ENCODE assay signal across 1 cellular context in the genomic region with DNA sequence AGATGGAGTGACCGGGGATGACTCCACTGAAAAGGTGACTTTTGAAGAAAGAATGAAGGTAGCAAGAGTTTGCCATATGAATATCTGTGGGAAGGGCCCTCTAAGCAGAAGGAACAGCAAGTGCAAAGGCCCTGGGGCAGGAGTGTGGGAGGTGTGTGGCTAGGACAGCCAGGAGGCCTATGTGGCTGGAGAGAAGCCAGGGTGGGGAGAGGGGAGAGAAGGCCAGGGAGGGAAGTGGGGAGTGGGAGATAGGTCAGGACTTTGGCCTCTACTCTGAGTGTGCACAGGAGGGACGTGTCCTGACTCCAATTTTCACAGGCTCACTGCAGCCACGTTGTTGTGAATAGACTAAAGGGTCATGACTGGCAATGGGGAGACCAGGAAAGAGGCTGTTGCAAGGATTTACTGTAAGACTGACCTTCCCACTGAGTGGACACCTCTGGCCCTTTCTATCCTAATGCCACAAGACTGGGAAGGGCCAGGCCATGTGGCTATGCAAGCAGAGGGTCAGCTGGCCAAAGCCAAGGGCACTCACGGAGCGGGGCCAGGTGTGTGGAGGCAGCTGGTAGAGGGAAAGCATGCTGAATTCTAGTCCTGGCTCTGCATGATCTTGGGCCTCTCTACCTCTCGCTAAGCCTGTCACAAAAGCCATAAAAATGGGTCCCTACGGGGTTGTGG.
TF ChIP-seq lines count a peak whose summit lies in the region.

No MANE protein-coding gene starts in this region.

TF ChIP-seq in HepG2, 621 proteins besides CTCF, POLR2A, EP300 and RAD21 (continued from another document):
- TF ChIP-seq, protein P1, sequence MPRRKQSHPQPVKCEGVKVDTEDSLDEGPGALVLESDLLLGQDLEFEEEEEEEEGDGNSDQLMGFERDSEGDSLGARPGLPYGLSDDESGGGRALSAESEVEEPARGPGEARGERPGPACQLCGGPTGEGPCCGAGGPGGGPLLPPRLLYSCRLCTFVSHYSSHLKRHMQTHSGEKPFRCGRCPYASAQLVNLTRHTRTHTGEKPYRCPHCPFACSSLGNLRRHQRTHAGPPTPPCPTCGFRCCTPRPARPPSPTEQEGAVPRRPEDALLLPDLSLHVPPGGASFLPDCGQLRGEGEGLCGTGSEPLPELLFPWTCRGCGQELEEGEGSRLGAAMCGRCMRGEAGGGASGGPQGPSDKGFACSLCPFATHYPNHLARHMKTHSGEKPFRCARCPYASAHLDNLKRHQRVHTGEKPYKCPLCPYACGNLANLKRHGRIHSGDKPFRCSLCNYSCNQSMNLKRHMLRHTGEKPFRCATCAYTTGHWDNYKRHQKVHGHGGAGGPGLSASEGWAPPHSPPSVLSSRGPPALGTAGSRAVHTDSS (CRISPR knock-in tag; conservative IDR thresholded peaks at IDR 0.05), result no peak
- TF ChIP-seq ZNF484 (CRISPR knock-in tag; IDR thresholded peaks at IDR 0.05; ENCODE audit: borderline replicate concordance, low read depth), result no peak
- no peak for TF ChIP-seq EEA1 (CRISPR knock-in tag; IDR thresholded peaks at IDR 0.05; ENCODE audit: borderline replicate concordance)
- no peak for TF ChIP-seq ZNF343 (CRISPR knock-in tag; IDR thresholded peaks at IDR 0.05)
- no peak for TF ChIP-seq PCBP2 (optimal IDR thresholded peaks at IDR 0.05; ENCODE audit: low read depth, low read length, poor library complexity, severe bottlenecking)
- no peak for TF ChIP-seq ZNF577 (CRISPR knock-in tag; IDR thresholded peaks at IDR 0.05; ENCODE audit: borderline replicate concordance, low read depth)
- no peak for TF ChIP-seq FOXM1 (CRISPR knock-in tag; IDR thresholded peaks at IDR 0.05)
- no peak for TF ChIP-seq SIX1 (CRISPR knock-in tag; IDR thresholded peaks at IDR 0.05; ENCODE audit: borderline replicate concordance)
- TF ChIP-seq ZNF776 (CRISPR knock-in tag; IDR thresholded peaks at IDR 0.05), result no peak
- TF ChIP-seq SOX5 (CRISPR knock-in tag; IDR thresholded peaks at IDR 0.05; ENCODE audit: borderline replicate concordance), result no peak
- TF ChIP-seq RBFOX2 (IDR thresholded peaks at IDR 0.05; ENCODE audit: low read depth, low read length), result no peak
- no peak for TF ChIP-seq AGO2 (optimal IDR thresholded peaks at IDR 0.05; ENCODE audit: low read depth, low read length)
- TF ChIP-seq SMARCE1 (IDR thresholded peaks at IDR 0.05; ENCODE audit: borderline replicate concordance), result no peak
- TF ChIP-seq ZFYVE20 (CRISPR knock-in tag; IDR thresholded peaks at IDR 0.05; ENCODE audit: borderline replicate concordance, low read depth), result no peak
- TF ChIP-seq, protein P2, sequence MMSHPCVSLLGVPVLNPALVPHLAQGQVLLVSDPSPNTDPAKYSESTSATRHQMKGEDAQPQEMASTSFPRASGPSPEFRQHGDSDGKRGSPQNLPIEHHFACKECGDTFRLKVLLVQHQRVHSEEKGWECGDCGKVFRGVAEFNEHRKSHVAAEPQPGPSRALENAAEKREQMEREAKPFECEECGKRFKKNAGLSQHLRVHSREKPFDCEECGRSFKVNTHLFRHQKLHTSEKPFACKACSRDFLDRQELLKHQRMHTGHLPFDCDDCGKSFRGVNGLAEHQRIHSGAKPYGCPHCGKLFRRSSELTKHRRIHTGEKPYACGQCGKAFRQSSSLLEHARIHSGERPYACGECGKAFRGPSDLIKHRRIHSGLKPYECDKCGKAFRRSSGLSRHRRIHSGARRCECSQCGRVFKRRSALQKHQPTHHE (CRISPR knock-in tag; IDR thresholded peaks at IDR 0.05; ENCODE audit: borderline replicate concordance), result no peak
- TF ChIP-seq, protein P3, sequence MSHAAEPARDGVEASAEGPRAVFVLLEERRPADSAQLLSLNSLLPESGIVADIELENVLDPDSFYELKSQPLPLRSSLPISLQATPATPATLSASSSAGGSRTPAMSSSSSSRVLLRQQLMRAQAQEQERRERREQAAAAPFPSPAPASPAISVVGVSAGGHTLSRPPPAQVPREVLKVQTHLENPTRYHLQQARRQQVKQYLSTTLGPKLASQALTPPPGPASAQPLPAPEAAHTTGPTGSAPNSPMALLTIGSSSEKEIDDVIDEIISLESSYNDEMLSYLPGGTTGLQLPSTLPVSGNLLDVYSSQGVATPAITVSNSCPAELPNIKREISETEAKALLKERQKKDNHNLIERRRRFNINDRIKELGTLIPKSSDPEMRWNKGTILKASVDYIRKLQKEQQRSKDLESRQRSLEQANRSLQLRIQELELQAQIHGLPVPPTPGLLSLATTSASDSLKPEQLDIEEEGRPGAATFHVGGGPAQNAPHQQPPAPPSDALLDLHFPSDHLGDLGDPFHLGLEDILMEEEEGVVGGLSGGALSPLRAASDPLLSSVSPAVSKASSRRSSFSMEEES (CRISPR knock-in tag; IDR thresholded peaks at IDR 0.05), result no peak
- no peak for TF ChIP-seq ZNF468 (CRISPR knock-in tag; IDR thresholded peaks at IDR 0.05)
